ENCODE assay signal across 8 cellular contexts in genomic region chr20:41138217-41138526, GRCh38. TPM values are rescaled to one million over a fixed set of nuclear protein-coding genes. Genes with fewer than 3 reads are reported as not detected.
DNase-seq lines count a peak whose midpoint lies in the region; TF ChIP-seq lines count a peak whose summit lies in the region.

No MANE protein-coding gene starts in this region.

- H3K27ac ChIP-seq in adipose tissue (ENCODE audit: low read depth, low read length) (peak overlapping the region; percentile 58), layer of hippocampus (ENCODE audit: low read depth, low read length) (peak overlapping the region; percentile 95), thyroid gland (peak overlapping the region; percentile 79 to 98 (median 96))

- no peak for TF ChIP-seq CTCF in thyroid gland (IDR thresholded peaks at IDR 0.05)

- H3K4me3 Mint-ChIP-seq in activated CD4-positive, alpha-beta T cell treated with anti-CD3 and anti-CD28 coated beads, Interleukin-2, amount 10 ng/mL, durations not matched to agents 7 days and 5 days = peak overlapping the region; percentile 87

- H3K9me3 ChIP-seq in thyroid gland = no peaks in the 10 kb centered on the region

- H3K27me3 ChIP-seq in layer of hippocampus (ENCODE audit: control insufficient read depth, insufficient read depth, low read length) (no peaks in the 10 kb centered on the region), thyroid gland (no peaks in the 10 kb centered on the region)

- peak overlapping the region; percentile 73 to 93 (median 93) for H3K4me3 ChIP-seq in thyroid gland (replicated peaks in 1 of 3)

- intact Hi-C loops in thyroid gland (cut with DNase I) = loop anchor here (5.0 kb wide), 1 partner anchor 34 kb away; no protein-coding TSS in a partner anchor

- WGBS in adipose tissue, 3 donors = 2 to 14% (median 2%) methylated on average over 4 of the region's 4 CpGs
- 0% methylated on average over 1 of the region's 4 CpGs for WGBS in thyroid gland, 2 donors

- no peak for DNase-seq in activated CD4-positive, alpha-beta T cell treated with anti-CD3 and anti-CD28 coated beads, Interleukin-2, amount 10 ng/mL, durations not matched to agents 7 days and 5 days
- no peak for DNase-seq in activated CD4-positive, alpha-beta T cell treated with anti-CD3 and anti-CD28 coated beads, Interleukin-2, amount 50 U/mL, for 4 hours
- no peak for DNase-seq in thyroid gland
- DNase-seq in germinal center (ENCODE audit: low spot score) = no peak
- DNase-seq in T-helper 9 cell = no peak
- DNase-seq in kidney tubule cell (ENCODE audit: low spot score) = no peak

- CTCF ChIA-PET in activated CD4-positive, alpha-beta T cell treated with anti-CD3 and anti-CD28 coated beads, Interleukin-2, amount 10 ng/mL, durations not matched to agents 7 days and 5 days (lab: Charles Lee) = interaction anchor here (0.5 to 10.7 kb wide), 8 partner anchors 9 to 262 kb away, joined by 3 to 139 read pairs (median 3); partner anchors contain the start of gene LPIN3

- H3K36me3 ChIP-seq in thyroid gland = no peaks in the 10 kb centered on the region

- H3K4me1 Mint-ChIP-seq in activated CD4-positive, alpha-beta T cell treated with anti-CD3 and anti-CD28 coated beads, Interleukin-2, amount 10 ng/mL, durations not matched to agents 7 days and 5 days = peaks cover 68% of the 10 kb centered on the region

- H3K9me3 Mint-ChIP-seq in activated CD4-positive, alpha-beta T cell treated with anti-CD3 and anti-CD28 coated beads, Interleukin-2, amount 10 ng/mL, durations not matched to agents 7 days and 5 days = no peaks in the 10 kb centered on the region

- peaks cover 48 to 51% of the 10 kb centered on the region in 2 donors for H3K4me1 ChIP-seq in thyroid gland

- no peak for TF ChIP-seq POLR2A in thyroid gland (IDR thresholded peaks at IDR 0.05)

- H3K27ac Mint-ChIP-seq in activated CD4-positive, alpha-beta T cell treated with anti-CD3 and anti-CD28 coated beads, Interleukin-2, amount 10 ng/mL, durations not matched to agents 7 days and 5 days = peak overlapping the region; percentile 89

- H3K27me3 Mint-ChIP-seq in activated CD4-positive, alpha-beta T cell treated with anti-CD3 and anti-CD28 coated beads, Interleukin-2, amount 10 ng/mL, durations not matched to agents 7 days and 5 days = no peaks in the 10 kb centered on the region

- H3K36me3 Mint-ChIP-seq in activated CD4-positive, alpha-beta T cell treated with anti-CD3 and anti-CD28 coated beads, Interleukin-2, amount 10 ng/mL, durations not matched to agents 7 days and 5 days (ENCODE audit: low read depth) = peaks cover 44% of the 10 kb centered on the region

- POLR2A ChIA-PET in activated CD4-positive, alpha-beta T cell treated with anti-CD3 and anti-CD28 coated beads, Interleukin-2, amount 10 ng/mL, durations not matched to agents 7 days and 5 days (lab: Charles Lee) = interaction anchor here (1.5 kb wide), 1 partner anchor 19 kb away, joined by 11 read pairs; no protein-coding TSS in a partner anchor

RNA-seq across cellular contexts. Expression of gene PLCG1, which starts 0.8 kb away (rescaled TPM):
- total RNA-seq in activated CD4-positive, alpha-beta T cell treated with anti-CD3 and anti-CD28 coated beads, Interleukin-2, amount 10 ng/mL, durations not matched to agents 7 days and 5 days = 100 to 1,000 TPM; 395 to 443 TPM
- polyA plus RNA-seq in adipose tissue = 10 to 100 TPM; 16.1 to 96.7 (median 38.9) TPM
- 100 to 1,000 TPM; 146 to 252 (median 164) TPM for total RNA-seq in thyroid gland
